8 cellular contexts compared by ENCODE assay signal in the genomic region with DNA sequence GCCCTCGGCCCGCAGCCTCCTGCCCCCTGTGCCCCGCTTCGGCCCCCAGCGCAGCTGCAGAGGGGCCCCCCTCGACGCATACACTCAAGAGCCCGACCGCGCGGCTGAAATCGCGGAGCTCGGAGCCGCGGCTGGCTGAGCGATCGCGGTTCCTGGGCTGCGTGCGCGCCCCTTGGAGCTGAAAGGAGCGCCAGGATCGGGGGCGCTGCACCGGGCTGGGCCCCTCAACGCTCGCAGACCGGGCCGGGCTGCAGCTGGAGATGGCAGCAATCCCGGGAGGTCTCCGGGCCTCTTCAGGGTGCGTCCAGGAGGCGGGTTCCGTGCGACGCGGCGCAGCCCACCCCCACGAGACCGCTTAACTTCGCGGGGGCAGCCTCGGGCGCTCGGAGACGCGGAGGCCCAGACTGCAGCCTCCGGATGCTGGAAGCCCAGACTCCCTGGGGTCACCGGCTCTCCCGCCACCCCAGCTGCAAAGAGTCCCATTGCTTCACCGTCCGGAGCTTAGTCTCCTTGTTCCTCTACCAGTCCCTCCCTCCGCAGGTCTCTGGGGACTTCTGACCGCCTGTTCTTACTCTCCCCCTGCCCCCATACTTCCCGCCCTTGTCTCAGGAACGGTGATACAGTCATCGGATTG.
A peak's percentile ranks its signal among the peaks of the same experiment; 100 is the strongest.
DNase-seq lines count a peak whose midpoint lies in the region; ATAC-seq and TF ChIP-seq lines count a peak whose summit lies in the region.

No MANE protein-coding gene starts in this region.

- peak overlapping the region; percentile 28 for H3K4me3 ChIP-seq in AG09309 (ENCODE audit: control insufficient read depth, low read depth, low read length)
- H3K4me3 ChIP-seq in Peyer's patch = peak overlapping the region; percentile 33 to 76 (median 42)
- H3K4me3 ChIP-seq in esophagus (ENCODE audit: low read depth in 1 of 2, low read length in 2 of 2) = peak overlapping the region; percentile 27 to 33
- H3K4me3 ChIP-seq in neutrophil (ENCODE audit: low read depth in 1 of 2, low read length in 1 of 2) = peak overlapping the region; percentile 59 to 74

- H3K36me3 ChIP-seq in Peyer's patch (no peaks in the 10 kb centered on the region), esophagus (ENCODE audit: control insufficient read depth in 2 of 2, insufficient read depth in 2 of 2, low read length in 1 of 2) (no peaks in the 10 kb centered on the region), neutrophil (no peaks in the 10 kb centered on the region)

- H3K27me3 ChIP-seq in Peyer's patch (peaks cover 0 to 3% of the 10 kb centered on the region in 2 donors), esophagus (ENCODE audit: control insufficient read depth in 1 of 2, insufficient read depth in 2 of 2, low read length in 2 of 2) (peaks cover 0 to 5% of the 10 kb centered on the region in 2 donors), neutrophil (peaks cover 53% of the 10 kb centered on the region)

- 3 to 4% methylated on average over 38 to 58 of the region's 58 CpGs for WGBS in esophagus, 2 donors

- ATAC-seq in activated CD4-positive, CD25-positive, alpha-beta regulatory T cell treated with anti-CD3 and anti-CD28 coated beads, Interleukin-2, amount 50 U/mL, for 24 hours = no peak

- TF ChIP-seq CTCF in AG09309 (IDR thresholded peaks at IDR 0.05; ENCODE audit: control insufficient read depth, insufficient read depth, low read depth, low read length, missing control alignments) = no peak
- no peak for TF ChIP-seq CTCF in Peyer's patch (IDR thresholded peaks at IDR 0.05)
- TF ChIP-seq CTCF in neutrophil (IDR thresholded peaks at IDR 0.05) = no peak

- no peak for TF ChIP-seq POLR2A in Peyer's patch (IDR thresholded peaks at IDR 0.05)

- peak overlapping the region in 2 of 4 donors; percentile 20 to 89 for H3K27ac ChIP-seq in Peyer's patch
- no peak overlapping the region for H3K27ac ChIP-seq in esophagus (ENCODE audit: low read depth in 2 of 2, low read length in 1 of 2)
- no peak overlapping the region for H3K27ac ChIP-seq in neutrophil

- DNase-seq in AG09309 (ENCODE audit: low read depth) (no peak), GM19238 (ENCODE audit: insufficient read length, low spot score) (peak; percentile 48), Peyer's patch (peak; percentile 48 to 72 (median 57)), foreskin melanocyte (no peak)
- DNase-seq in activated effector memory CD4-positive, alpha-beta T cell treated with anti-CD3 and anti-CD28 coated beads, Interleukin-2, amount 50 U/mL, for 16 hours = no peak

- H3K9me3 ChIP-seq in Peyer's patch (no peaks in the 10 kb centered on the region), esophagus (ENCODE audit: control insufficient read depth in 2 of 2, insufficient read depth in 1 of 2, low read depth in 1 of 2, low read length in 1 of 2) (no peaks in the 10 kb centered on the region), neutrophil (no peaks in the 10 kb centered on the region)

- H3K4me1 ChIP-seq in Peyer's patch (peaks cover 0 to 19% (median 13%) of the 10 kb centered on the region in 4 donors), esophagus (ENCODE audit: control insufficient read depth in 2 of 2, insufficient read depth in 2 of 2, low read length in 1 of 2) (peaks cover 4 to 7% of the 10 kb centered on the region in 2 donors), neutrophil (ENCODE audit: control insufficient read depth in 1 of 2, insufficient read depth in 1 of 2, low read depth in 1 of 2, low read length in 1 of 2) (peaks cover 25 to 41% of the 10 kb centered on the region in 2 experiments)

Comparison
In these comparisons a context has a peak if more than half of its experiments do, and no peak if none do; other contexts are left out.
1. DNase-seq: peak in GM19238 (single experiment) and Peyer's patch (3 of 3); none in AG09309 (single experiment), activated effector memory CD4-positive, alpha-beta T cell treated with anti-CD3 and anti-CD28 coated beads, Interleukin-2, amount 50 U/mL, for 16 hours (single experiment) and foreskin melanocyte (single experiment).
2. Peak in every context shown above with its lines, with median percentiles within 50 percentile points of each other: H3K4me3 ChIP-seq.